Comparison of ENCODE assay signal across 16 cellular contexts in the genomic region with DNA sequence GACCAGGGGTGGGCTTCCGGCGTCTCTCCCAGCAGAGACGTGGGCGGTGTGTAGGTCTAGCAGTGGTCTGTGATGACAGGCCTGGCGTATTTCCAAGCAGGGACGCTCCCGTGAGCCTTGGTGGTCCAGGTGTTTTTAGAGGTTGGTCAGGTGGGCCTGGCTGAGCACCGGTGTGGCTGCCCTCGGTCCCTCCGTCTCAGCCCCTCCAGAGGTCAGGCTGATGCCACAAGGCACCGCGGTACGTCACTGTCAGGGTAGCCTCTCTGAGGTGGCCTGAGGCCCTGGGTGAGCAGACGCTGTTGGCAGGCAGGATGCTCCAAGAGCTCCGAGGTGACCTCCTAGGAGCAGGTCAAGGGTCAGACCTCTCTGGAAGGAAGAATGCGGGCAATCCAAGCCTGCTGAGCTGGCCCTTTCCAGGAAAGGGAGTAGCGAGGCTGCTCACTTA.
"Had no signal": no experiment of that assay in that cellular context is flagged by ENCODE, and none has a peak within 500 bp of the region (broad histone marks: within the 10 kb centered on the region; RNA-seq: fewer than 3 reads in every experiment).

No MANE protein-coding gene starts in this region.

- H3K4me1 ChIP-seq: parathyroid adenoma had no signal

- DNase-seq: activated CD4-positive, alpha-beta memory T cell treated with anti-CD3 and anti-CD28 coated beads, Interleukin-2, amount 10 ng/mL, durations not matched to agents 7 days and 5 days; activated gamma-delta T cell; activated T-cell treated with anti-CD3 and anti-CD28 coated beads, Interleukin-2, amount 50 U/mL, for 48 hours; amniotic stem cell; body of pancreas; central memory CD4-positive, alpha-beta T cell; effector CD8-positive, alpha-beta T cell; foreskin fibroblast; hypothalamus; mammary epithelial cell; naive B cell had no signal

- H3K27ac ChIP-seq: body of pancreas, coronary artery, parathyroid adenoma, tibial nerve, VCaP had no signal

- H3K4me3 ChIP-seq: body of pancreas, coronary artery, tibial nerve had no signal

- H3K27me3 ChIP-seq: body of pancreas, tibial nerve had no signal

- H3K9me3 ChIP-seq: body of pancreas, tibial nerve had no signal

- ATAC-seq: body of pancreas; stimulated activated effector memory CD8-positive, alpha-beta T cell treated with anti-CD3 and anti-CD28 coated beads, Interleukin-12 subunit alpha, Interleukin-12 subunit beta, amount 100 ng/mL, for 72 hours had no signal
